In genomic region chr20:35934050-35934449, GRCh38 we compare ENCODE assay signal across 19 cellular contexts. TPM values are rescaled to one million over a fixed set of nuclear protein-coding genes. Genes with fewer than 3 reads are reported as not detected.
DNase-seq lines count a peak whose midpoint lies in the region; ATAC-seq and TF ChIP-seq lines count a peak whose summit lies in the region.
"Had no signal": no experiment of that assay in that cellular context is flagged by ENCODE, and none has a peak within 500 bp of the region (broad histone marks: within the 10 kb centered on the region; RNA-seq: fewer than 3 reads in every experiment).

No MANE protein-coding gene starts in this region.

- no peak overlapping the region for H3K9ac ChIP-seq in H9 (ENCODE audit: extremely low read depth, insufficient read length, low read length)

- no peaks in the 10 kb centered on the region for H3K4me1 ChIP-seq in CD4-positive, CD25-positive, alpha-beta regulatory T cell (ENCODE audit: control insufficient read depth, insufficient read depth, low read length, poor library complexity, severe bottlenecking)
- H3K4me1 ChIP-seq in H9 (ENCODE audit: insufficient read depth, low read length): peaks cover 3% of the 10 kb centered on the region; the same call in 1 of the 2 replicates
- no peaks in the 10 kb centered on the region for H3K4me1 ChIP-seq in effector memory CD4-positive, alpha-beta T cell (ENCODE audit: control insufficient read depth, insufficient read depth, low read length, poor library complexity, severe bottlenecking)
- H3K4me1 ChIP-seq: A549, SJSA1 had no signal

- no peaks in the 10 kb centered on the region for H4K20me1 ChIP-seq in H9 (ENCODE audit: control insufficient read depth, insufficient read depth, insufficient read length)

- H3T11ph ChIP-seq in H9 (ENCODE audit: low read length): no peak overlapping the region

- H2BK20ac ChIP-seq in H9 (ENCODE audit: low read depth, low read length, poor library complexity, severe bottlenecking): no peak overlapping the region

- no peak overlapping the region for H4K91ac ChIP-seq in H9 (ENCODE audit: insufficient read length, low read depth, low read length)

- H3K23ac ChIP-seq in H9 (ENCODE audit: insufficient read length, low read depth, low read length): no peak overlapping the region

- H3K36me3 ChIP-seq in CD4-positive, CD25-positive, alpha-beta regulatory T cell (ENCODE audit: control insufficient read depth, insufficient read depth, low read length): peaks cover 56% of the 10 kb centered on the region
- H3K36me3 ChIP-seq in effector memory CD4-positive, alpha-beta T cell (ENCODE audit: control insufficient read depth, insufficient read depth, low read length): peaks cover 52% of the 10 kb centered on the region

- peak overlapping the region; percentile 4 to 86 (median 44) for H3K27ac Mint-ChIP-seq in CD4-positive, CD25-positive, alpha-beta regulatory T cell
- peak overlapping the region; percentile 96 to 98 (median 98) for H3K27ac Mint-ChIP-seq in H9
- H3K27ac Mint-ChIP-seq in activated naive CD8-positive, alpha-beta T cell treated with anti-CD3 and anti-CD28 coated beads for 36 hours: peak overlapping the region; percentile 49

- H3K4ac ChIP-seq in H9 (ENCODE audit: low read depth, low read length): no peak overlapping the region

- no peak overlapping the region for H3K27ac ChIP-seq in CD4-positive, CD25-positive, alpha-beta regulatory T cell (ENCODE audit: insufficient read depth, low read length, poor library complexity, severe bottlenecking)
- H3K27ac ChIP-seq in H9 (ENCODE audit: insufficient read length, low read depth, low read length): peak overlapping the region; percentile 10
- no peak overlapping the region for H3K27ac ChIP-seq in effector memory CD4-positive, alpha-beta T cell (ENCODE audit: insufficient read depth, low read length, poor library complexity, severe bottlenecking)
- H3K27ac ChIP-seq: A549, RWPE1, SJSA1 had no signal

- no peaks in the 10 kb centered on the region for H3K27me3 Mint-ChIP-seq in CD4-positive, CD25-positive, alpha-beta regulatory T cell
- no peaks in the 10 kb centered on the region for H3K27me3 Mint-ChIP-seq in H9 (ENCODE audit: low read depth)
- H3K27me3 Mint-ChIP-seq in activated naive CD8-positive, alpha-beta T cell treated with anti-CD3 and anti-CD28 coated beads for 36 hours: no peaks in the 10 kb centered on the region

- no peak for DNase-seq in CD4-positive, CD25-positive, alpha-beta regulatory T cell
- DNase-seq in H9 (peak; percentile 56), iPS DF 19.7 (ENCODE audit: low read depth, low spot score) (peak; percentile 63), HT-29 (ENCODE audit: low spot score) (no peak), DMS 273 treated with DMSO at 0.1 percent for 48 hours (lab: John Stamatoyannopoulos, UW) (no peak)
- DNase-seq in activated naive CD8-positive, alpha-beta T cell treated with anti-CD3 and anti-CD28 coated beads for 36 hours: no peak
- no peak for DNase-seq in effector memory CD4-positive, alpha-beta T cell
- DNase-seq: GF-D8, GOT3, NCI-H1092, NCI-H2107, NCI-H226, NCI-H526, OCI-M1 had no signal

- no peak overlapping the region for H3K4me2 ChIP-seq in H9 (ENCODE audit: insufficient read depth, insufficient read length, low read length)
- H3K4me2 ChIP-seq: A549 had no signal

- H4K5ac ChIP-seq in H9 (ENCODE audit: insufficient read length, low read depth, low read length): no peak overlapping the region

- H2BK120ac ChIP-seq in H9 (ENCODE audit: low read depth, low read length, poor library complexity, severe bottlenecking): no peak overlapping the region

- no peak overlapping the region for H3K56ac ChIP-seq in H9 (ENCODE audit: insufficient read length, low read depth, low read length)

- no peak overlapping the region for H4K8ac ChIP-seq in H9 (replicated peaks; ENCODE audit: insufficient read length, low read depth, low read length)

- H2BK15ac ChIP-seq in H9 (ENCODE audit: low read depth, low read length): no peak overlapping the region

- H3K27me3 ChIP-seq in CD4-positive, CD25-positive, alpha-beta regulatory T cell (ENCODE audit: control insufficient read depth, insufficient read depth, low read length): no peaks in the 10 kb centered on the region
- H3K27me3 ChIP-seq in H9 (ENCODE audit: insufficient read depth, low read length): no peaks in the 10 kb centered on the region
- H3K27me3 ChIP-seq in effector memory CD4-positive, alpha-beta T cell (replicated peaks; ENCODE audit: control insufficient read depth, insufficient read depth, low read length, poor library complexity, severe bottlenecking): no peaks in the 10 kb centered on the region
- H3K27me3 ChIP-seq: SJSA1 had no signal

- peaks cover 47% of the 10 kb centered on the region for H3K36me3 Mint-ChIP-seq in CD4-positive, CD25-positive, alpha-beta regulatory T cell
- H3K36me3 Mint-ChIP-seq in H9 (ENCODE audit: insufficient read depth in 1 of 3, low read depth in 3 of 3): peaks cover 30 to 65% (median 54%) of the 10 kb centered on the region in 3 experiments; a peak in 6 of 7 replicates
- peaks cover 19% of the 10 kb centered on the region for H3K36me3 Mint-ChIP-seq in activated naive CD8-positive, alpha-beta T cell treated with anti-CD3 and anti-CD28 coated beads for 36 hours

- H3K4me1 Mint-ChIP-seq in CD4-positive, CD25-positive, alpha-beta regulatory T cell: peaks cover 3 to 17% (median 9%) of the 10 kb centered on the region in 4 donors
- H3K4me1 Mint-ChIP-seq in H9: peaks cover 29 to 32% of the 10 kb centered on the region in 2 experiments
- peaks cover 10% of the 10 kb centered on the region for H3K4me1 Mint-ChIP-seq in activated naive CD8-positive, alpha-beta T cell treated with anti-CD3 and anti-CD28 coated beads for 36 hours

- no peaks in the 10 kb centered on the region for H3K79me2 ChIP-seq in H9 (ENCODE audit: insufficient read depth, low read length)

- no peaks in the 10 kb centered on the region for H3K9me3 Mint-ChIP-seq in CD4-positive, CD25-positive, alpha-beta regulatory T cell
- H3K9me3 Mint-ChIP-seq in H9: no peaks in the 10 kb centered on the region
- no peaks in the 10 kb centered on the region for H3K9me3 Mint-ChIP-seq in activated naive CD8-positive, alpha-beta T cell treated with anti-CD3 and anti-CD28 coated beads for 36 hours

- no peak overlapping the region for H3K18ac ChIP-seq in H9 (ENCODE audit: insufficient read length, low read depth, low read length)

- no peaks in the 10 kb centered on the region for H3K79me1 ChIP-seq in H9 (ENCODE audit: insufficient read depth, low read depth, low read length, poor library complexity, severe bottlenecking)

- no peak overlapping the region for H2AFZ ChIP-seq in H9 (ENCODE audit: low read length)

- TF ChIP-seq CTCF in H9 (conservative IDR thresholded peaks at IDR 0.05): no peak

- no CpG with 5 or more reads among the region's 4 CpGs for WGBS in H9 (ENCODE audit: extremely low coverage, insufficient read length, low lambda C conversion rate)

- no peaks in the 10 kb centered on the region for H3K23me2 ChIP-seq in H9 (ENCODE audit: insufficient read length, low read depth, low read length, poor library complexity, severe bottlenecking)

- no peak for ATAC-seq in CD4-positive, CD25-positive, alpha-beta regulatory T cell (ENCODE audit: low read depth in 2 of 2)
- ATAC-seq in GM21526 (IDR thresholded peaks at IDR 0.05; ENCODE audit: low FRiP score, unreplicated experiment): no peak
- ATAC-seq: A549, K562 had no signal

- H2BK5ac ChIP-seq in H9 (ENCODE audit: insufficient read length, low read length): no peak overlapping the region

- H3K14ac ChIP-seq in H9 (ENCODE audit: insufficient read depth, low read length): no peak overlapping the region

- no peak overlapping the region for H3K4me3 ChIP-seq in CD4-positive, CD25-positive, alpha-beta regulatory T cell (ENCODE audit: low read depth, low read length)
- no peak overlapping the region for H3K4me3 ChIP-seq in effector memory CD4-positive, alpha-beta T cell (ENCODE audit: insufficient read depth, low read depth, low read length, poor library complexity, severe bottlenecking)
- H3K4me3 ChIP-seq: A549, K562, SJSA1 had no signal

- no peak overlapping the region for H2BK12ac ChIP-seq in H9 (ENCODE audit: insufficient read length, low read depth, low read length)

- no peak overlapping the region for H2AK5ac ChIP-seq in H9 (ENCODE audit: insufficient read length, low read length)

- H3K4me3 Mint-ChIP-seq in CD4-positive, CD25-positive, alpha-beta regulatory T cell: no peak overlapping the region
- H3K4me3 Mint-ChIP-seq in H9: peak overlapping the region in 1 of 2 experiments; percentile 14; a peak in 1 of 5 replicates
- H3K4me3 Mint-ChIP-seq in activated naive CD8-positive, alpha-beta T cell treated with anti-CD3 and anti-CD28 coated beads for 36 hours: no peak overlapping the region

- H3K9me3 ChIP-seq in CD4-positive, CD25-positive, alpha-beta regulatory T cell (ENCODE audit: control insufficient read depth in 2 of 2, low read length in 2 of 2): no peaks in the 10 kb centered on the region
- no peaks in the 10 kb centered on the region for H3K9me3 ChIP-seq in H9 (ENCODE audit: control insufficient read depth, low read depth, low read length)
- no peaks in the 10 kb centered on the region for H3K9me3 ChIP-seq in effector memory CD4-positive, alpha-beta T cell (ENCODE audit: control insufficient read depth, low read length)
- H3K9me3 ChIP-seq: A549, SJSA1 had no signal

RNA-seq across cellular contexts. Expression of gene SCAND1, which starts 20.3 kb away (rescaled TPM):
- 83.3 TPM for total RNA-seq in CD4-positive, CD25-positive, alpha-beta regulatory T cell
- polyA plus RNA-seq in CD4-positive, CD25-positive, alpha-beta regulatory T cell: 100 to 1,000 TPM; 166 to 258 (median 234) TPM
- total RNA-seq in H9 (2021): 59.1 and 60.5 TPM in 2 replicates
- total RNA-seq in activated naive CD8-positive, alpha-beta T cell treated with anti-CD3 and anti-CD28 coated beads for 36 hours: 10 to 100 TPM; 47.4 to 47.8 TPM
- 175 and 216 TPM in 2 replicates for total RNA-seq in HT-29 (2014; rRNA removed; shearing (Covaris generic))

RNA-seq across cellular contexts. Expression of gene CNBD2, which starts 34.3 kb away (rescaled TPM):
- 24.8 TPM for total RNA-seq in CD4-positive, CD25-positive, alpha-beta regulatory T cell
- polyA plus RNA-seq in CD4-positive, CD25-positive, alpha-beta regulatory T cell: 10 to 100 TPM in 2 of 4 donors, 1 to 10 TPM in 2; 8.5 to 16.0 (median 10.2) TPM
- 2.3 and 3.1 TPM in 2 replicates for total RNA-seq in H9 (2021)
- total RNA-seq in activated naive CD8-positive, alpha-beta T cell treated with anti-CD3 and anti-CD28 coated beads for 36 hours: 1 to 10 TPM; 3.6 to 3.8 TPM
- total RNA-seq in HT-29 (2014; rRNA removed; shearing (Covaris generic)): 13.7 and 14.5 TPM in 2 replicates

Comparison
In these comparisons a context has a peak if more than half of its experiments do, and no peak if none do; other contexts are left out.
1. DNase-seq: peak in H9 (single experiment) and iPS DF 19.7 (single experiment); none in CD4-positive, CD25-positive, alpha-beta regulatory T cell (0 of 3), activated naive CD8-positive, alpha-beta T cell treated with anti-CD3 and anti-CD28 coated beads for 36 hours (single experiment), effector memory CD4-positive, alpha-beta T cell (0 of 3), HT-29 (single experiment) and DMS 273 treated with DMSO at 0.1 percent for 48 hours (single experiment).
2. H3K27ac Mint-ChIP-seq: peak in every context shown above with its lines; median percentile 98 in H9; 49 in activated naive CD8-positive, alpha-beta T cell treated with anti-CD3 and anti-CD28 coated beads for 36 hours; 44 in CD4-positive, CD25-positive, alpha-beta regulatory T cell.